Comparison of ENCODE assay signal across 2 cellular contexts in the genomic region with DNA sequence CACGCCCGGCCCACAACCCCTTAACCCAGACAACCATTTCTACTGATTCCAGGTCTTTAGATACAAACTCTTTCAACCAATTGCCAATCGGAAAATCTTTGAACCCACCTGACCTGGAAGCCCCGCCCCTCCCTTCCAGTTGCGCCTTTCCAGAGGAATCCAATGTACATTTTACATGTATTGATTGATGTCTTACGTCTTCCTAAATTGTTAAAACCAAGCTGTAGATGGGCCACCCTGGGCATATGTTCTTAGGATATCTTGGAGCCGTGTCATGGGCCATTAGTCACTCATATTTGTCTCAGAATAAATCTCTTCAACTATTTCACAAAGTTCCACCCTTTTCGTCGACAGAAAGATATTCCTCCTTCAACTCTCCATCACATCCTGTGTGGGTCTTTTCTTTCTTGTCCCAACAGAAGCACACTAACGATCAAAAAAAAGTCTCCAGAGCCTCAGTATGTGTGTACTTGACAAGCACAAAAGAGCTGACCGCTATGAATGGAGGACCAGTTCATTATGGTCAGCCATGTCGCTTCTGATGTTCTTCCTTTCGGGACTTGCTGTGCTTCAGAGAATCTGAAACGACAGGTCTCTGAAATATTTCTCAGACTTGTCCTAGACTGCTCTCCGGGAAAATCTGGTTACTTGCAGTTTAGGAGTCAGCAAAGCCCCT.
TF ChIP-seq lines count a peak whose summit lies in the region.

No MANE protein-coding gene starts in this region.

TF ChIP-seq in HCT116, 20 proteins besides CTCF, POLR2A, EP300 and RAD21:
- no peak for TF ChIP-seq SRF (IDR thresholded peaks at IDR 0.05; ENCODE audit: low read depth)
- no peak for TF ChIP-seq FOSL1 (IDR thresholded peaks at IDR 0.05; ENCODE audit: low read depth)
- no peak for TF ChIP-seq ZNF274 (IDR thresholded peaks at IDR 0.05; ENCODE audit: low read depth, low read length)
- TF ChIP-seq EZH2 (IDR thresholded peaks at IDR 0.05) = no peak
- TF ChIP-seq SP1 (IDR thresholded peaks at IDR 0.05; ENCODE audit: low read depth) = no peak
- no peak for TF ChIP-seq TCF7L2 (IDR thresholded peaks at IDR 0.05; ENCODE audit: borderline replicate concordance, extremely low read depth, insufficient read depth, insufficient read length)
TF ChIP-seq in HCT116: peak in this region for 0.

TF ChIP-seq in SK-N-SH, 30 proteins besides CTCF, POLR2A, EP300 and RAD21:
- TF ChIP-seq RFX5 (IDR thresholded peaks at IDR 0.05; ENCODE audit: low read length) (0 out of 2 replicates have a peak, but pooled peaks have one; percentile 6), EZH2phosphoT487 (IDR thresholded peaks at IDR 0.05; ENCODE audit: borderline replicate concordance, low read depth) (no peak)
